8 cellular contexts compared by ENCODE assay signal in the genomic region with DNA sequence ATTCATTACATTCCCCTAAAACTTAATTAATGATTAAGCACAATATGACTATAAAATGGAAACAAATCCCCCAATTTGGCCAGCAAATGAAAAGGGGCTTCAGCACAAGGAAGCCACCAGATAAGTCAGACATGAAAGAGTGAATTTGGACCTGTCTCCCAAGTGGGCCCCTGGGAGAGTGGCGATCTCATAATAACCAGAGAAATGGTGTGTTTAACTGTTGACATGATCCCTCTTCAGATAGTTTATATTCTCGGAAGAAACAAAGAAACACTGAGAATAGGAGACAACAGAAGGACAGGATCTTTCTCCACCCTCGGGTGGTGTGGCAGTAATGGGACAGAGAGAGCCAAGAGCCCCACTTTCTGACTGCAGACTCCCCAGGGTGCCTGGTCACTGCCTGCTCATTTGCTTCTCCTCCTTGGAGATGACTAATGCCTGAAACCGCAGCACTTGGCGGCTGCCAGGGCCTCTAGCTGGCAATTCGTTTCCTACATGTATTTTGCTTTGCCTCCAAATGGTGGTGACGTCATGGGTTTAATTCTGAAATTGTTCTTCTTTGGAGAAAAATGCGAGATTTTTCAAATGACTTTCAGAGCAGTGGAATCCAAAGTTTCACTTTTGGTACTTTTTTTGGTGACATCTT. TPM values are rescaled to one million over a fixed set of nuclear protein-coding genes. Genes with fewer than 3 reads are reported as not detected.
DNase-seq lines count a peak whose midpoint lies in the region; ATAC-seq, FAIRE-seq and TF ChIP-seq lines count a peak whose summit lies in the region.
"Had no signal": no experiment of that assay in that cellular context is flagged by ENCODE, and none has a peak within 500 bp of the region (broad histone marks: within the 10 kb centered on the region; RNA-seq: fewer than 3 reads in every experiment).

No MANE protein-coding gene starts in this region.

- TF ChIP-seq EP300 in GM12878 (IDR thresholded peaks at IDR 0.05; ENCODE audit: borderline replicate concordance in 1 of 2, control insufficient read depth in 1 of 2, low read depth in 2 of 2, low read length in 2 of 2), result no peak
- TF ChIP-seq EP300 in sigmoid colon (IDR thresholded peaks at IDR 0.05), result no peak

- no peaks in the 10 kb centered on the region for H3K4me1 ChIP-seq in GM12878 (ENCODE audit: control insufficient read depth, insufficient read depth, low read length)
- H3K4me1 ChIP-seq in sigmoid colon, result no peaks in the 10 kb centered on the region
- peaks cover 17% of the 10 kb centered on the region for H3K4me1 ChIP-seq in effector memory CD4-positive, alpha-beta T cell (ENCODE audit: control insufficient read depth, insufficient read depth, low read length, poor library complexity, severe bottlenecking)

- SMC1A ChIA-PET in GM12878 (lab: Charles Lee; ENCODE audit: uncharacterized antibody, unreplicated experiment), result no interaction called here

- H2AFZ ChIP-seq in GM12878 (ENCODE audit: control insufficient read depth, low read depth, low read length), result no peak overlapping the region

- peaks cover 0 to 5% of the 10 kb centered on the region in 2 experiments; a peak in 3 of 4 replicates for H3K27me3 ChIP-seq in GM12878 (replicated peaks in 1 of 2; ENCODE audit: control insufficient read depth in 2 of 2, insufficient read depth in 2 of 2, low read length in 1 of 2)
- H3K27me3 ChIP-seq in sigmoid colon, result no peaks in the 10 kb centered on the region
- H3K27me3 ChIP-seq in effector memory CD4-positive, alpha-beta T cell (replicated peaks; ENCODE audit: control insufficient read depth, insufficient read depth, low read length, poor library complexity, severe bottlenecking), result no peaks in the 10 kb centered on the region

- TF ChIP-seq CTCF in GM12878 (IDR thresholded peaks at IDR 0.05 in 2 of 3, conservative IDR thresholded peaks at IDR 0.05 in 1 of 3; ENCODE audit: control insufficient read depth in 2 of 3, extremely low read depth in 1 of 3, insufficient read depth in 1 of 3, low read depth in 3 of 3, low read length in 3 of 3) (no peak), sigmoid colon (IDR thresholded peaks at IDR 0.05) (no peak)

- H3K79me2 ChIP-seq in GM12878 (ENCODE audit: control insufficient read depth, insufficient read depth, low read length), result no peaks in the 10 kb centered on the region

- TF ChIP-seq POLR2A in GM12878 (IDR thresholded peaks at IDR 0.05; ENCODE audit: low read depth, low read length) (no peak), sigmoid colon (IDR thresholded peaks at IDR 0.05) (no peak)

- H3K9ac ChIP-seq in GM12878 (ENCODE audit: control insufficient read depth, insufficient read depth, low read length), result no peak overlapping the region

- no TSS peak for BruUV-seq in GM12878 (replicated peaks; lab: Mats Ljungman, UMichigan)

- RAD21 ChIA-PET in GM12878 (lab: Charles Lee; ENCODE audit: unreplicated experiment), result no interaction called here

- WGBS in GM12878 (ENCODE audit: insufficient coverage, insufficient replicate concordance, low lambda C conversion rate, missing lambda C conversion rate), result 15% methylated on average over 8 of the region's 8 CpGs
- 62 to 67% methylated on average over 8 of the region's 8 CpGs for WGBS in sigmoid colon, 2 donors

- ATAC-seq in GM12878 (no peak), left colon (no peak)
- ATAC-seq: sciatic nerve had no signal

- intact Hi-C loops in GM12878 (cut with micrococcal nuclease; ENCODE audit: unreplicated experiment) (no loop called here), sigmoid colon (cut with DNase I) (no loop called here), left colon (cut with DNase I, micrococcal nuclease) (no loop called here)

- no peak overlapping the region for H3K4me3 ChIP-seq in GM12878
- H3K4me3 ChIP-seq in sigmoid colon, result no peak overlapping the region
- no peak overlapping the region for H3K4me3 ChIP-seq in effector memory CD4-positive, alpha-beta T cell (ENCODE audit: insufficient read depth, low read depth, low read length, poor library complexity, severe bottlenecking)

- H3K36me3 ChIP-seq in GM12878 (ENCODE audit: control insufficient read depth in 2 of 2, insufficient read depth in 2 of 2, low read length in 1 of 2) (no peaks in the 10 kb centered on the region), sigmoid colon (no peaks in the 10 kb centered on the region)
- H3K36me3 ChIP-seq in effector memory CD4-positive, alpha-beta T cell (ENCODE audit: control insufficient read depth, insufficient read depth, low read length), result no peaks in the 10 kb centered on the region

- H3K27ac ChIP-seq in GM12878 (ENCODE audit: control insufficient read depth, insufficient read depth) (no peak overlapping the region), sigmoid colon (no peak overlapping the region)
- no peak overlapping the region for H3K27ac ChIP-seq in effector memory CD4-positive, alpha-beta T cell (ENCODE audit: insufficient read depth, low read length, poor library complexity, severe bottlenecking)

- H3K9me3 ChIP-seq in GM12878 (replicated peaks; ENCODE audit: control insufficient read depth, insufficient read depth, low read length) (no peaks in the 10 kb centered on the region), sigmoid colon (no peaks in the 10 kb centered on the region)
- no peaks in the 10 kb centered on the region for H3K9me3 ChIP-seq in effector memory CD4-positive, alpha-beta T cell (ENCODE audit: control insufficient read depth, low read length)

- in situ Hi-C loops in GM12878 (cut with MboI), result no loop called here

- DNase-seq in GM04503 (ENCODE audit: low read depth) (peak; percentile 85), NCI-H187 treated with DMSO at 0.1 percent for 48 hours (lab: John Stamatoyannopoulos, UW) (peak; percentile 44), GM12878 (ENCODE audit: low read depth, low spot score) (no peak), occipital lobe (lab: John Stamatoyannopoulos, UW) (peak; percentile 23), sigmoid colon (no peak), left colon (no peak)
- DNase-seq in effector memory CD4-positive, alpha-beta T cell, result no peak

- FAIRE-seq in GM12878 (lab: Jason Lieb, UNC), result no peak

- TF ChIP-seq RAD21 in GM12878 (IDR thresholded peaks at IDR 0.05; ENCODE audit: insufficient read depth, low read depth, low read length), result no peak

- POLR2A ChIA-PET in GM12878 (lab: Charles Lee), result no interaction called here

- H3K4me2 ChIP-seq in GM12878 (ENCODE audit: control insufficient read depth, insufficient read depth), result no peak overlapping the region

- CTCF ChIA-PET in GM12878 (lab: Yijun Ruan, JAX), result no interaction called here

- H4K20me1 ChIP-seq in GM12878 (ENCODE audit: control insufficient read depth, insufficient read depth), result no peaks in the 10 kb centered on the region

TF ChIP-seq in GM12878, 131 proteins besides CTCF, POLR2A, EP300 and RAD21:
- TF ChIP-seq ATF7 (IDR thresholded peaks at IDR 0.05; ENCODE audit: low read depth), result peak; percentile 69
- TF ChIP-seq CHD1 (IDR thresholded peaks at IDR 0.05; ENCODE audit: low read depth, low read length), result no peak

RNA-seq across cellular contexts. Expression of a gene that starts 46.4 kb away (rescaled TPM):
- not detected in 2 replicates for total RNA-seq in GM12878 (2013; cell fraction: nucleolus; rRNA removed)
- total RNA-seq in GM12878 (2014; rRNA removed), result not detected in 2 replicates
- not detected in 2 replicates for total RNA-seq in GM12878 (2014; rRNA removed; fragmentation: Illumina TruSeq; extraction: Trizol)
- total RNA-seq in GM12878 (2021), result 0.37 TPM in 1 of 2 replicates, not detected in the other
- not detected for polyA plus RNA-seq in GM12878 (2011; ENCODE audit: low read depth)
- polyA plus RNA-seq in GM12878 (2011; rRNA removed), result not detected in 2 replicates
- polyA plus RNA-seq in GM12878 (2011; cell fraction: cytosol; rRNA removed), result not detected in 2 replicates
- polyA plus RNA-seq in GM12878 (2011; cell fraction: nucleus; rRNA removed), result not detected in 2 replicates
- not detected in 2 replicates for polyA plus RNA-seq in GM12878 (2012)
- not detected in 2 replicates for polyA plus RNA-seq in GM12878 (2014; fragmentation: Illumina TruSeq; extraction: Trizol)
- polyA plus RNA-seq in GM12878 (2014; fragmentation: Nextera tagmentation; extraction: Ambion mirVana), result not detected
- not detected in 2 replicates for polyA plus RNA-seq in GM12878 (2014; rRNA removed)
- polyA plus RNA-seq in GM12878 (2016; fragmentation: Nextera tagmentation; extraction: Ambion mirVana), result not detected
- polyA minus RNA-seq in GM12878 (2011; rRNA and poly(A)+ RNA removed), result not detected in 2 replicates
- polyA minus RNA-seq in GM12878 (2011; cell fraction: cytosol; rRNA and poly(A)+ RNA removed), result not detected in 2 replicates
- not detected in 2 replicates for polyA minus RNA-seq in GM12878 (2011; cell fraction: nucleus; rRNA and poly(A)+ RNA removed)
- total RNA-seq in occipital lobe, result not detected
- total RNA-seq in sigmoid colon, result not detected
- polyA plus RNA-seq in sigmoid colon, result not detected
- not detected for total RNA-seq in left colon
- total RNA-seq: sciatic nerve had no signal

Comparison
In these comparisons a context has a peak if more than half of its experiments do, and no peak if none do; other contexts are left out.
1. DNase-seq: peak in GM04503 (single experiment), NCI-H187 treated with DMSO at 0.1 percent for 48 hours (single experiment) and occipital lobe (single experiment); none in GM12878 (single experiment), sigmoid colon (single experiment), left colon (0 of 2) and effector memory CD4-positive, alpha-beta T cell (0 of 3).